ENCODE assay signal across 8 cellular contexts in the genomic region with DNA sequence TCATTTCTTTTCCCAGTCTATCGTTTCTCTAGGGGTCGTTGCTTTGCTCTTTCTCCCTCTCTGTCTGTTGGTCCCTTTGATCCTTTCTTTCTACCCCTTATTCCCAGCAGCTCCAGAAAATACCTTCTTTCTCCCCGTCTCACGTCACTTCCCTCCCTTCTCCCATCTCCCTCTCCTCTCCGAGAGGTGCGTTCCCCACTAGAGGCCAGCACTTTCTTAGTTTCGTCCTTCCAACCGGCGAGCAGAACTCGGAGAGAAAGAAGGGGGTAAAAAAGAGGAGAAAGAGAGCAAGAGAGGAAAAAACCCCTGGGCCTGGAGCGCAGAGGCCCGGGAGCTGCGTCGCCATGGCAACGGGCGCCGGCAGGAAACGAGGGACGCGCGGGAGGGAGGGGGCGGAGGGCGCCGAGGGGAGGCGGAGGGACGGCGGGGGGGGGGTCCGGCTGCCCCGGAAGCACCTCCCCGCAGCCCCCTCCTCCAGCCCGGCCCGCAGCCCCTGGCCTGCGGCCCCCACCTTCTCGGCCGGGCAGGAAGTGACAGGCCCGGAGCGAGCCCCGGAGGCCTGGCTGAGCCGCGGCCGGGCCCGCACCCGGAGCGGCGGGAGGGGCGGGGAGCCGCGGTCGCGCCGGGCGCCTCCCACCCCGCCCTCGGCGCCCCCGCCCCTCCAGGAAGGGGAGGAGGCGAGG. TPM values are rescaled to one million over a fixed set of nuclear protein-coding genes. Genes with fewer than 3 reads are reported as not detected.
A peak's percentile ranks its signal among the peaks of the same experiment; 100 is the strongest.
DNase-seq lines count a peak whose midpoint lies in the region; ATAC-seq and TF ChIP-seq lines count a peak whose summit lies in the region.
"Not testable (repeated sequence)": the region's sequence is repeated elsewhere in the genome, so short reads cannot be mapped to it uniquely, and the experiment has no call there.

A gene (plus strand): TSS at position 477 of the 683 bp plus-strand sequence. CDS start 3,169 bp downstream, outside the sequence.

- H3K27me3 Mint-ChIP-seq in CD8-positive, alpha-beta memory T cell; endothelial cell (ENCODE audit: unreplicated experiment): not testable (repeated sequence)

- ATAC-seq in GM21423 (IDR thresholded peaks at IDR 0.05; ENCODE audit: unreplicated experiment), result peak; percentile 54

- H3K36me3 Mint-ChIP-seq in CD8-positive, alpha-beta memory T cell; endothelial cell (ENCODE audit: low read depth, unreplicated experiment): not testable (repeated sequence)

- peak within 1 kb of the TSS; percentile 90 for H3K4me3 ChIP-seq in CD8-positive, alpha-beta memory T cell (ENCODE audit: low read length)
- H3K4me3 ChIP-seq in HUES64 (ENCODE audit: low read length), result peak within 1 kb of the TSS; percentile 100
- peak within 1 kb of the TSS; percentile 100 for H3K4me3 ChIP-seq in OCI-LY3 (ENCODE audit: low read length)

- H3K79me2 ChIP-seq in OCI-LY3 (ENCODE audit: low read length), result not testable (repeated sequence)

- H3K9me3 ChIP-seq in CD8-positive, alpha-beta memory T cell (ENCODE audit: low read length); HUES64 (ENCODE audit: insufficient read depth, low read depth, low read length); OCI-LY3 (ENCODE audit: insufficient read depth, low read length): not testable (repeated sequence)

- CTCF ChIA-PET in CD8-positive, alpha-beta memory T cell (lab: Charles Lee), result interaction anchor here (1.2 to 2.3 kb wide), 6 partner anchors 24 to 136 kb away, joined by 3 to 10 read pairs (median 8); a partner anchor contains a TSS

- H3K9me3 Mint-ChIP-seq in CD8-positive, alpha-beta memory T cell; endothelial cell (ENCODE audit: unreplicated experiment): not testable (repeated sequence)

- peak within 1 kb of the TSS; percentile 100 for H2AFZ ChIP-seq in OCI-LY3 (ENCODE audit: low read depth, low read length)

- peak; percentile 78 to 88 (median 80) for DNase-seq in CD8-positive, alpha-beta memory T cell
- DNase-seq in activated T-cell treated with anti-CD3 and anti-CD28 coated beads for 4 hours (peak; percentile 68), endothelial cell (ENCODE audit: low spot score) (peak; percentile 80), mesenteric fat pad (ENCODE audit: low spot score) (peak; percentile 92)
- peak; percentile 37 to 60 (median 39) for DNase-seq in stimulated activated CD4-positive, alpha-beta T cell treated with anti-CD3 and anti-CD28 coated beads, TNF-alpha, amount 100 ng/mL, for 48 hours (ENCODE audit: low read depth in 3 of 3)

- not testable (repeated sequence) for H3K27me3 ChIP-seq in CD8-positive, alpha-beta memory T cell (ENCODE audit: insufficient read depth, low read length, poor library complexity, severe bottlenecking); HUES64 (ENCODE audit: insufficient read depth, low read length); OCI-LY3 (ENCODE audit: low read depth, low read length)

- H3K27ac Mint-ChIP-seq in CD8-positive, alpha-beta memory T cell, result peak within 1 kb of the TSS; percentile 62 to 100 (median 96)
- peak within 1 kb of the TSS; percentile 100 for H3K27ac Mint-ChIP-seq in endothelial cell (ENCODE audit: unreplicated experiment)

- WGBS in HUES64, result under 1% methylated on average over 27 of the region's 57 CpGs

- H3K4me1 Mint-ChIP-seq in CD8-positive, alpha-beta memory T cell, result peaks cover 7 to 20% (median 14%) of the 10 kb centered on the region in 3 donors
- H3K4me1 Mint-ChIP-seq in endothelial cell (ENCODE audit: unreplicated experiment), result peaks cover 20% of the 10 kb centered on the region

- H4K20me1 ChIP-seq in OCI-LY3 (ENCODE audit: insufficient read depth, low read length), result not testable (repeated sequence)

- TF ChIP-seq CTCF in OCI-LY3 (IDR thresholded peaks at IDR 0.05; ENCODE audit: low read depth, low read length), result peak; percentile 51
- not testable (repeated sequence) for TF ChIP-seq CTCF in endothelial cell (IDR thresholded peaks at IDR 0.05; ENCODE audit: unreplicated experiment)

- POLR2A ChIA-PET in CD8-positive, alpha-beta memory T cell (lab: Charles Lee), result interaction anchor here (1.0 kb wide), 2 partner anchors 37 to 217 kb away, joined by 3 to 4 read pairs; a partner anchor contains a TSS

- peak within 1 kb of the TSS; percentile 72 for H3K27ac ChIP-seq in CD8-positive, alpha-beta memory T cell (ENCODE audit: low read depth, low read length)
- H3K27ac ChIP-seq in HUES64 (ENCODE audit: low read depth, low read length), result peak within 1 kb of the TSS; percentile 96
- not testable (repeated sequence) for H3K27ac ChIP-seq in OCI-LY3 (ENCODE audit: low read length)

- H3K36me3 ChIP-seq in CD8-positive, alpha-beta memory T cell (ENCODE audit: insufficient read depth, low read length); OCI-LY3 (replicated peaks; ENCODE audit: low read depth, low read length): not testable (repeated sequence)
- peaks cover 28% of the 10 kb centered on the region for H3K36me3 ChIP-seq in HUES64 (ENCODE audit: insufficient read depth, low read length)

- peak within 1 kb of the TSS; percentile 98 for H3K4me2 ChIP-seq in OCI-LY3 (ENCODE audit: low read length)

- peak within 1 kb of the TSS; percentile 94 for H3K9ac ChIP-seq in HUES64 (ENCODE audit: low read depth, low read length)
- H3K9ac ChIP-seq in OCI-LY3 (ENCODE audit: low read length), result peak within 1 kb of the TSS; percentile 84

- H3K4me1 ChIP-seq in CD8-positive, alpha-beta memory T cell (ENCODE audit: insufficient read depth, low read length), result peaks cover 28% of the 10 kb centered on the region
- H3K4me1 ChIP-seq in HUES64 (ENCODE audit: insufficient read depth, low read length) (peaks cover 54% of the 10 kb centered on the region), OCI-LY3 (ENCODE audit: low read length) (peaks cover 14% of the 10 kb centered on the region)

- peak within 1 kb of the TSS; percentile 77 to 96 (median 89) for H3K4me3 Mint-ChIP-seq in CD8-positive, alpha-beta memory T cell
- peak within 1 kb of the TSS; percentile 94 for H3K4me3 Mint-ChIP-seq in endothelial cell (ENCODE audit: unreplicated experiment)

RNA-seq across cellular contexts. Expression of the gene that starts here (rescaled TPM):
- total RNA-seq in CD8-positive, alpha-beta memory T cell, result 10 to 100 TPM; 18.5 to 19.5 TPM
- polyA plus RNA-seq in CD8-positive, alpha-beta memory T cell, result 21.0 TPM
- polyA plus RNA-seq in HUES64 (2013, experiment 1 of 2), result 298 TPM
- polyA plus RNA-seq in HUES64 (2013, experiment 2 of 2), result 294 TPM
- total RNA-seq in endothelial cell (ENCODE audit: unreplicated experiment), result 55.3 TPM
- 18.0 TPM for total RNA-seq in mesenteric fat pad

Comparison
In these comparisons a context has a peak if more than half of its experiments do, and no peak if none do; other contexts are left out.
1. DNase-seq: peak in every context shown above with its lines; median percentile 92 in mesenteric fat pad; 80 in CD8-positive, alpha-beta memory T cell; 80 in endothelial cell; 68 in activated T-cell treated with anti-CD3 and anti-CD28 coated beads for 4 hours; 39 in stimulated activated CD4-positive, alpha-beta T cell treated with anti-CD3 and anti-CD28 coated beads, TNF-alpha, amount 100 ng/mL, for 48 hours.